Comparison of ENCODE assay signal across 12 cellular contexts in the genomic region with DNA sequence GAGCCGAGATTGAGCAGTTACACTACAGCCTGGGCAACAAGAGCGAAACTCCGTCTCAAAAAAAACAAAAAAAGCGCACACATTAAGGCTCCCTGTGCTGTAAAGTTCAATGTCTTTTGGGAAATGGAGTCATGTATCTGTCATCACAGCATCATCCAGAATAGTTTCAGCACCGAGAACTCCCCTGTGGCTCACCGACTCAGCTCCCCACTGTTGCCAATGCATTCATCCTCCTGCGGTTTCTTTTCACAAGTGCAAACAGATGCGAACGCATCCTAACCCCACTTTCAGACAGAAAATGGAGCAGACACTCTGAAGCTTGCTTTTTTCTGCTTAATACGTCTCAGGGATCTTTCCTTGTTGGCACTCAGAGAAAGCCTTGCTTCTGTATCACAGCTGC. TPM values are rescaled to one million over a fixed set of nuclear protein-coding genes. Genes with fewer than 3 reads are reported as not detected.
DNase-seq lines count a peak whose midpoint lies in the region; ATAC-seq and TF ChIP-seq lines count a peak whose summit lies in the region.
"Had no signal": no experiment of that assay in that cellular context is flagged by ENCODE, and none has a peak within 500 bp of the region (broad histone marks: within the 10 kb centered on the region; RNA-seq: fewer than 3 reads in every experiment).

No MANE protein-coding gene starts in this region.

- in situ Hi-C loops in mammary epithelial cell (cut with MboI; ENCODE audit: low sequenced_read_pairs in 2 of 2): no loop called here

- H3K9ac ChIP-seq in mammary epithelial cell (ENCODE audit: insufficient read depth, low read length): no peak overlapping the region

- WGBS in mammary epithelial cell (ENCODE audit: low coverage, missing lambda C conversion rate): 64% methylated on average over 10 of the region's 10 CpGs

- no peaks in the 10 kb centered on the region for H3K36me3 ChIP-seq in mammary epithelial cell (ENCODE audit: insufficient read depth, low read length)

- no peaks in the 10 kb centered on the region for H3K79me2 ChIP-seq in mammary epithelial cell (ENCODE audit: insufficient read depth, low read length)

- no peak overlapping the region for H3K4me3 ChIP-seq in mammary epithelial cell (replicated peaks in 1 of 3; ENCODE audit: insufficient read depth in 1 of 3, low read depth in 2 of 3, low read length in 3 of 3)

- DNase-seq in Daoy (ENCODE audit: low read depth): peak; percentile 87
- DNase-seq in M059J (ENCODE audit: low read depth): peak; percentile 66
- peak; percentile 79 for DNase-seq in mammary epithelial cell
- peak; percentile 79 for DNase-seq in myocyte (ENCODE audit: low read depth)
- no peak for DNase-seq in SIG-M5 (lab: John Stamatoyannopoulos, UW)
- no peak for DNase-seq in activated effector memory CD4-positive, alpha-beta T cell treated with Interleukin-2 at 50 U/mL for 16 hours
- no peak for DNase-seq in T-helper 9 cell
- DNase-seq: activated CD4-positive, alpha-beta T cell treated with anti-CD3 and anti-CD28 coated beads, Interleukin-2, amount 50 U/mL, for 48 hours; activated gamma-delta T cell; KG1; naive thymus-derived CD8-positive, alpha-beta T cell had no signal

- peaks cover 65% of the 10 kb centered on the region for H3K4me1 ChIP-seq in mammary epithelial cell (ENCODE audit: insufficient read depth, low read length)

- CTCF ChIA-PET in mammary epithelial cell (lab: Charles Lee; ENCODE audit: low non-redundant PET): no interaction called here

- H3K27ac ChIP-seq in mammary epithelial cell (ENCODE audit: insufficient read depth, low read depth, low read length): peak overlapping the region; percentile 89

- H2AFZ ChIP-seq in mammary epithelial cell (ENCODE audit: low read depth, low read length): no peak overlapping the region

- ATAC-seq in HG02885 (IDR thresholded peaks at IDR 0.05; ENCODE audit: poor library complexity, unreplicated experiment): no peak
- ATAC-seq: naive thymus-derived CD8-positive, alpha-beta T cell had no signal

- H3K4me2 ChIP-seq in mammary epithelial cell (ENCODE audit: insufficient read depth, low read depth, low read length): peak overlapping the region; percentile 43

- no TSS peak for BruUV-seq in mammary epithelial cell (replicated peaks; lab: Mats Ljungman, UMichigan)

- TF ChIP-seq CTCF in mammary epithelial cell (conservative IDR thresholded peaks at IDR 0.05 in 1 of 2, IDR thresholded peaks at IDR 0.05 in 1 of 2; ENCODE audit: extremely low read depth in 1 of 2, insufficient read depth in 1 of 2, low read depth in 1 of 2, low read length in 2 of 2): no peak

- H4K20me1 ChIP-seq in mammary epithelial cell (ENCODE audit: insufficient read depth, low read length): no peaks in the 10 kb centered on the region

- intact Hi-C loops in mammary epithelial cell (cut with micrococcal nuclease): no loop called here

- dilution Hi-C loops in mammary epithelial cell (cut with HindIII; ENCODE audit: low sequenced_read_pairs): no loop called here

- H3K9me3 ChIP-seq in mammary epithelial cell (replicated peaks; ENCODE audit: insufficient read depth, low read length): no peaks in the 10 kb centered on the region

- no peaks in the 10 kb centered on the region for H3K27me3 ChIP-seq in mammary epithelial cell (ENCODE audit: insufficient read depth, low read length)

RNA-seq across cellular contexts. Expression of gene SH3TC1, which starts 13.8 kb away (rescaled TPM):
- total RNA-seq in Daoy (2014; rRNA removed; shearing (Covaris generic)): 10.1 and 19.9 TPM in 2 replicates
- 0.66 and 1.8 TPM in 2 replicates for total RNA-seq in M059J (2014; rRNA removed; shearing (Covaris generic))
- total RNA-seq in mammary epithelial cell: 100 to 1,000 TPM in 1 of 2 donors, 10 to 100 TPM in 1; 70.8 to 138 TPM
- polyA plus RNA-seq in mammary epithelial cell: 37.7 TPM
- 62.5 TPM for polyA minus RNA-seq in mammary epithelial cell
- 0.68 and 0.94 TPM in 2 replicates for total RNA-seq in myocyte
- polyA plus RNA-seq in myocyte (2012): 0.29 TPM

RNA-seq across cellular contexts. Expression of gene ABLIM2, which starts 26.7 kb away (rescaled TPM):
- total RNA-seq in Daoy (2014; rRNA removed; shearing (Covaris generic)): 0.21 and 0.23 TPM in 2 replicates
- not detected in 2 replicates for total RNA-seq in M059J (2014; rRNA removed; shearing (Covaris generic))
- under 1 TPM; 0.28 to 0.67 TPM for total RNA-seq in mammary epithelial cell
- polyA plus RNA-seq in mammary epithelial cell: 0.87 TPM
- polyA minus RNA-seq in mammary epithelial cell: 3.9 TPM
- 4.0 and 5.6 TPM in 2 replicates for total RNA-seq in myocyte
- 7.4 TPM for polyA plus RNA-seq in myocyte (2012)

Comparison
In these comparisons a context has a peak if more than half of its experiments do, and no peak if none do; other contexts are left out.
1. DNase-seq: peak in Daoy (single experiment), M059J (single experiment), mammary epithelial cell (single experiment) and myocyte (single experiment); none in SIG-M5 (single experiment), activated effector memory CD4-positive, alpha-beta T cell treated with Interleukin-2 at 50 U/mL for 16 hours (single experiment) and T-helper 9 cell (single experiment).